In the genomic region with DNA sequence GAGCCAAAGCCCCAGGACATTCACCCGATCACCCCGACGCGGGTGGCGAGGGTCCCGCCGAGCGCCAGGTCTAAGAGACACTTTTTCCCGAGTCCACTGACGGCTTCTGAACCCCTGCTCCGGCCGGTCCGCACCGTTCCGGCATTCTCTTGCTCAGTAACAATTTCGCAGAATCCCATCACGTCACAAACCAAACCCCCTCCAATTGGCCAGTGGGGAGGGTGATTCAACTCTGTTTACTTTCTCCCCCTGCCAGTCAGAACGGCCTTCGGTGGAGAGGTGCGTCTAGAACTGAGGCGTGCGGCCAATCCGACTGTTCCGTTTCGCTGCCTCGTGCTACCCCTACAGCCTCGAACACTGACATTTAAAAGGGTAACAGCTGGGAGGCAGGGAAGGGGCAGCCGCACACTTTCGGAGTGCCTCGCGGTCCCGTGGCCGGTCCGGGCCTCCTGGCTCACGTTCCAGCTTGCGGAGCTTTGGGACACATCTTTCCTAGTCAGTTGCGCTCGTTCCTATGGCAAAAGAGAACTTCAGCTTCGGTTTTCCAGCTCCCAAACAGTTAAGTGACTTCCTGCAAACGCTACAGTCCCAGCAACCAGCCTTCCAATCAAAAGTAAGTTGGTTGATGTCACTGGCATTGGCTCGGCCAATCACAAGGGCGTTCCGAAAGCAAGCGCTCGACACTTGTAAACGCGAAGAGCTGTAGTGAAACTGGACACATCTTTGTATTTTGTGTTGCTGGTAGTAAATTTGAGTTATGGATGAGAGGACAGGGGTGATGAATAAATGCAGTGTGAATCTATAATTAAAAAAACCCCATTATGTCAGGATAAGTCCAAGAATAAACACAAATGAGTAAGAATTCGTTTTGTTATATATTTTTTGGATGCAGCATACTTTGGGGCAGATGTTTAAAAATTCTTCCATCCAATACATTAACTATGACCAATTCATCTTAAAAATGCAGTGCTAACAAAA, we compare ENCODE assay signal across 8 cellular contexts. TPM values are rescaled to one million over a fixed set of nuclear protein-coding genes. Genes with fewer than 3 reads are reported as not detected.
DNase-seq lines count a peak whose midpoint lies in the region; ATAC-seq and TF ChIP-seq lines count a peak whose summit lies in the region.

A gene (minus strand): TSS at position 860 of the 978 bp plus-strand sequence. CDS start 1,294 bp downstream, outside the sequence.

- peak within 1 kb of the TSS; percentile 77 for H2AFZ ChIP-seq in PC-3 (ENCODE audit: low read length)

- intact Hi-C loops in Calu3 (cut with micrococcal nuclease; ENCODE audit: unreplicated experiment), result loop anchor here (5.0 kb wide), 1 partner anchor 68 kb away; no protein-coding TSS in a partner anchor
- intact Hi-C loops in PC-3 (cut with micrococcal nuclease), result no loop called here
- intact Hi-C loops in mucosa of descending colon (cut with DNase I, micrococcal nuclease), result loop anchor here in 1 of 2 donors (10.0 kb wide), 1 partner anchor 181 kb away; no protein-coding TSS in a partner anchor

- no peaks in the 10 kb centered on the region for H3K9me2 ChIP-seq in PC-3 (replicated peaks; ENCODE audit: low read length)

- H3K27ac ChIP-seq in HUES6 (ENCODE audit: low read depth, low read length), result no peak within 1 kb of the TSS
- H3K27ac ChIP-seq in PC-3 (ENCODE audit: low read length), result no peak within 1 kb of the TSS

- H3K27me3 ChIP-seq in HUES6 (ENCODE audit: control insufficient read depth, insufficient read depth, low read length) (peaks cover 47% of the 10 kb centered on the region), PC-3 (ENCODE audit: low read length) (peaks cover 47% of the 10 kb centered on the region)

- H3K27me3 Mint-ChIP-seq in Calu3 (ENCODE audit: unreplicated experiment), result no peaks in the 10 kb centered on the region

- H3K4me3 ChIP-seq in HUES6 (ENCODE audit: low read depth, low read length) (peak within 1 kb of the TSS; percentile 64), PC-3 (ENCODE audit: low read length) (peak within 1 kb of the TSS; percentile 63), epithelial cell of esophagus (ENCODE audit: low read length) (peak within 1 kb of the TSS; percentile 97), mucosa of descending colon (peak within 1 kb of the TSS; percentile 92)

- no peaks in the 10 kb centered on the region for H3K36me3 ChIP-seq in HUES6 (ENCODE audit: control insufficient read depth, insufficient read depth, low read length)
- no peaks in the 10 kb centered on the region for H3K36me3 ChIP-seq in PC-3 (ENCODE audit: low read depth, low read length)
- H3K36me3 ChIP-seq in mucosa of descending colon (ENCODE audit: low read depth), result no peaks in the 10 kb centered on the region

- TSS peak; percentile 79 for BruUV-seq in Calu3 (replicated peaks; lab: Mats Ljungman, UMichigan)
- no TSS peak for BruUV-seq in PC-3 (replicated peaks; lab: Mats Ljungman, UMichigan)

- peaks cover 28% of the 10 kb centered on the region for H3K4me1 Mint-ChIP-seq in Calu3 (ENCODE audit: low read depth, unreplicated experiment)

- POLR2A ChIA-PET in PC-3 (lab: Charles Lee; ENCODE audit: unreplicated experiment), result no interaction called here

- peaks cover 36% of the 10 kb centered on the region for H3K36me3 Mint-ChIP-seq in Calu3 (ENCODE audit: insufficient read depth, unreplicated experiment)

- peak within 1 kb of the TSS; percentile 80 for H3K4me2 ChIP-seq in PC-3 (ENCODE audit: low read length)

- H3K9me3 ChIP-seq in HUES6 (ENCODE audit: control insufficient read depth, insufficient read depth, low read depth, low read length), result no peaks in the 10 kb centered on the region
- H3K9me3 ChIP-seq in PC-3 (ENCODE audit: low read length), result no peaks in the 10 kb centered on the region
- no peaks in the 10 kb centered on the region for H3K9me3 ChIP-seq in mucosa of descending colon

- H3K9ac ChIP-seq in HUES6 (ENCODE audit: low read length), result no peak within 1 kb of the TSS
- no peak within 1 kb of the TSS for H3K9ac ChIP-seq in PC-3 (ENCODE audit: low read length)

- DNase-seq in Calu3 (peak; percentile 69), PC-3 (peak; percentile 56), activated T-cell treated with anti-CD3 and anti-CD28 coated beads for 48 hours (ENCODE audit: low read depth) (peak; percentile 80), epithelial cell of esophagus (ENCODE audit: low read depth) (peak; percentile 99), mucosa of descending colon (peak; percentile 90 to 96 (median 92))
- DNase-seq in stimulated activated CD8-positive, alpha-beta memory T cell treated with anti-CD3 and anti-CD28 coated beads, Interleukin-4, amount 100 ng/mL, for 1 hour (ENCODE audit: low read depth in 2 of 2, low spot score in 1 of 2), result peak; percentile 73 to 84

- peak within 1 kb of the TSS; percentile 83 for H3K27ac Mint-ChIP-seq in Calu3 (ENCODE audit: unreplicated experiment)

- H3K4me1 ChIP-seq in HUES6 (ENCODE audit: control insufficient read depth, insufficient read depth, low read length) (peaks cover 30% of the 10 kb centered on the region), PC-3 (ENCODE audit: insufficient read depth, low read length) (peaks cover 15% of the 10 kb centered on the region), mucosa of descending colon (ENCODE audit: low read depth) (peaks cover 34% of the 10 kb centered on the region)

- H3K9me3 Mint-ChIP-seq in Calu3 (ENCODE audit: low read depth, unreplicated experiment), result no peaks in the 10 kb centered on the region

- H4K20me1 ChIP-seq in PC-3 (ENCODE audit: low read length), result no peaks in the 10 kb centered on the region

- H3K79me2 ChIP-seq in PC-3 (ENCODE audit: low read length), result no peaks in the 10 kb centered on the region

- no peaks in the 10 kb centered on the region for H3F3A ChIP-seq in PC-3 (ENCODE audit: low read length, unreplicated experiment)

- peak within 1 kb of the TSS; percentile 86 for H3K4me3 Mint-ChIP-seq in Calu3 (ENCODE audit: low read depth, unreplicated experiment)

- ATAC-seq in GM21423 (IDR thresholded peaks at IDR 0.05; ENCODE audit: unreplicated experiment) (peak; percentile 65), PC-3 (peak; percentile 20), mucosa of descending colon (peak; percentile 69)

- TF ChIP-seq CTCF in Calu3 (IDR thresholded peaks at IDR 0.05; ENCODE audit: unreplicated experiment) (no peak), PC-3 (conservative IDR thresholded peaks at IDR 0.05; ENCODE audit: low read depth, low read length) (no peak), epithelial cell of esophagus (IDR thresholded peaks at IDR 0.05; ENCODE audit: insufficient read depth, low read depth, low read length, missing control alignments) (no peak), mucosa of descending colon (IDR thresholded peaks at IDR 0.05) (no peak)

- CTCF ChIA-PET in Calu3 (lab: Charles Lee) (interaction anchor here (0.8 to 1.2 kb wide), 3 partner anchors 65 to 188 kb away, joined by 3 read pairs; no protein-coding TSS in a partner anchor), PC-3 (lab: Charles Lee) (no interaction called here)

RNA-seq across cellular contexts. Expression of the gene that starts here (rescaled TPM):
- 0.81 and 0.87 TPM in 2 replicates for total RNA-seq in Calu3 (2022)
- 0.35 and 0.44 TPM in 2 replicates for total RNA-seq in PC-3 (2014; rRNA removed)
- 100 to 1,000 TPM in 1 of 3 donors, 10 to 100 TPM in 2; 29.5 to 104 (median 45.4) TPM for total RNA-seq in mucosa of descending colon

Comparison
In these comparisons a context has a peak if more than half of its experiments do, and no peak if none do; other contexts are left out.
1. RNA of the gene that starts here (total RNA-seq): 29.5 to 104 TPM in mucosa of descending colon; 0.81 to 0.87 TPM in Calu3 and 0.35 to 0.44 TPM in PC-3; every median in the first group is over 10 times any median in the second.
2. Peak in DNase-seq in Calu3; RNA of the gene not detected or under 1 TPM.
3. Peak in DNase-seq, ATAC-seq, H3K4me3 ChIP-seq and H3K4me2 ChIP-seq in PC-3; RNA of the gene not detected or under 1 TPM.
4. Peak in every context shown above with its lines, with median percentiles within 50 percentile points of each other: DNase-seq, ATAC-seq and H3K4me3 ChIP-seq.